In genomic region chr1:2176615-2177014, GRCh38 we compare ENCODE assay signal across 24 cellular contexts. TPM values are rescaled to one million over a fixed set of nuclear protein-coding genes. Genes with fewer than 3 reads are reported as not detected.
A peak's percentile ranks its signal among the peaks of the same experiment; 100 is the strongest.
DNase-seq lines count a peak whose midpoint lies in the region; ATAC-seq, FAIRE-seq and TF ChIP-seq lines count a peak whose summit lies in the region.
"Had no signal": no experiment of that assay in that cellular context is flagged by ENCODE, and none has a peak within 500 bp of the region (broad histone marks: within the 10 kb centered on the region; RNA-seq: fewer than 3 reads in every experiment).

No MANE protein-coding gene starts in this region.

- H4K91ac ChIP-seq in neuronal stem cell (ENCODE audit: low read depth, low read length, poor library complexity), result no peak overlapping the region

- no peak overlapping the region for H2BK15ac ChIP-seq in neuronal stem cell (ENCODE audit: low read length)

- TF ChIP-seq POLR2A in heart left ventricle (IDR thresholded peaks at IDR 0.05) (no peak), K562 (conservative IDR thresholded peaks at IDR 0.05) (no peak)

- H4K20me1 ChIP-seq in K562 (replicated peaks; ENCODE audit: control insufficient read depth, insufficient read depth, low read length), result no peaks in the 10 kb centered on the region; the same call in 1 of the 2 replicates

- H3K23ac ChIP-seq in neuronal stem cell (ENCODE audit: low read depth, low read length, poor library complexity), result peak overlapping the region; percentile 93

- intact Hi-C loops in right cardiac atrium (cut with DNase I) (loop anchor here in 1 of 4 donors (10.0 kb wide), 1 partner anchor 232 kb away; no protein-coding TSS in a partner anchor), heart left ventricle (cut with DNase I) (loop anchor here in 3 of 10 donors (5.0 to 10.0 kb wide), 3 partner anchors 82 to 232 kb away; no protein-coding TSS in a partner anchor), K562 (cut with micrococcal nuclease) (loop anchor here (1.0 kb wide), 1 partner anchor 205 kb away; no protein-coding TSS in a partner anchor)

- H2AK5ac ChIP-seq in neuronal stem cell (ENCODE audit: low read depth, low read length), result no peak overlapping the region

- peak in 2 of 3 donors; percentile 37 to 44 for DNase-seq in right cardiac atrium
- DNase-seq in heart left ventricle, result no peak
- peak in 1 of 4 experiments; percentile 35 for DNase-seq in K562 (ENCODE audit: extremely low read depth in 1 of 4, low spot score in 3 of 4)
- no peak for DNase-seq in neuronal stem cell (ENCODE audit: low spot score)
- no peak for DNase-seq in GM19240 (ENCODE audit: insufficient read length, low spot score)
- DNase-seq: AML-193; CD4-positive, alpha-beta T cell; CD8-positive, alpha-beta T cell; COR-L47; DMS 273 treated with DMSO at 0.1 percent for 48 hours; DMS153; DMS53; DMS79; DND-41; EL; GDM1 had no signal

- peak overlapping the region; percentile 84 for H3K4me2 ChIP-seq in K562 (ENCODE audit: insufficient read depth, low read length)
- H3K4me2 ChIP-seq in neuronal stem cell (ENCODE audit: insufficient read depth, low read length, poor library complexity, severe bottlenecking), result no peak overlapping the region
- H3K4me2 ChIP-seq: A549; BLaER1 treated with 17β-estradiol and CSF1 and Interleukin-3, amounts not matched to agents 10 nM and 100 nM had no signal

- no peak overlapping the region for H3K18ac ChIP-seq in neuronal stem cell (ENCODE audit: low read length)

- H3K36me3 ChIP-seq in heart left ventricle (peaks cover 0 to 4% (median 0%) of the 10 kb centered on the region in 9 donors), K562 (ENCODE audit: control insufficient read depth, insufficient read depth, low read length) (no peaks in the 10 kb centered on the region), neuronal stem cell (replicated peaks in 1 of 2; ENCODE audit: control insufficient read depth in 2 of 2, insufficient read depth in 2 of 2, low read length in 2 of 2) (peaks cover 0 to 27% of the 10 kb centered on the region in 2 donors)

- H2BK12ac ChIP-seq in neuronal stem cell (ENCODE audit: low read length), result no peak overlapping the region

- H3K9me3 ChIP-seq in right cardiac atrium (ENCODE audit: control insufficient read depth, low read length), result no peaks in the 10 kb centered on the region
- H3K9me3 ChIP-seq in heart left ventricle, result no peaks in the 10 kb centered on the region
- no peaks in the 10 kb centered on the region for H3K9me3 ChIP-seq in K562 (replicated peaks; ENCODE audit: control insufficient read depth, insufficient read depth, low read depth, low read length)
- peaks cover 0 to 2% of the 10 kb centered on the region in 2 donors for H3K9me3 ChIP-seq in neuronal stem cell (replicated peaks in 1 of 2; ENCODE audit: control insufficient read depth in 2 of 2, insufficient read depth in 1 of 2, low read depth in 1 of 2, low read length in 2 of 2)
- H3K9me3 ChIP-seq: A549; BLaER1 treated with 17β-estradiol and CSF1 and Interleukin-3, amounts not matched to agents 10 nM and 100 nM had no signal

- POLR2A ChIA-PET in K562 (lab: Yijun Ruan, JAX), result interaction anchor here (0.6 to 1.3 kb wide), 10 partner anchors 9 to 1112 kb away, joined by 3 to 4 read pairs (median 3); no protein-coding TSS in a partner anchor

- peaks cover 3% of the 10 kb centered on the region; the same call in 1 of the 3 replicates for H3K79me2 ChIP-seq in K562 (ENCODE audit: control insufficient read depth, insufficient read depth, low read length)

- H3K79me1 ChIP-seq in neuronal stem cell (ENCODE audit: low read depth, low read length), result peaks cover 7% of the 10 kb centered on the region

- H3K14ac ChIP-seq in neuronal stem cell (ENCODE audit: low read length), result no peak overlapping the region

- H3K4me1 ChIP-seq in right cardiac atrium (ENCODE audit: control insufficient read depth, insufficient read depth, low read length), result no peaks in the 10 kb centered on the region
- peaks cover 0 to 10% (median 4%) of the 10 kb centered on the region in 12 donors for H3K4me1 ChIP-seq in heart left ventricle
- H3K4me1 ChIP-seq in K562 (replicated peaks in 1 of 2; ENCODE audit: control insufficient read depth in 2 of 2, insufficient read depth in 2 of 2, low read length in 2 of 2), result peaks cover 39 to 94% of the 10 kb centered on the region in 2 experiments
- H3K4me1 ChIP-seq in neuronal stem cell (ENCODE audit: control insufficient read depth in 2 of 2, insufficient read depth in 1 of 2, low read depth in 1 of 2, low read length in 2 of 2), result no peaks in the 10 kb centered on the region
- H3K4me1 ChIP-seq: A549 had no signal

- no peak overlapping the region for H4K8ac ChIP-seq in neuronal stem cell (ENCODE audit: low read depth, low read length)

- no peak for TF ChIP-seq EP300 in K562 (IDR thresholded peaks at IDR 0.05; ENCODE audit: low read length)

- no peak overlapping the region for H2BK5ac ChIP-seq in neuronal stem cell (ENCODE audit: low read length)

- TSS peak; percentile 84 for BruUV-seq in K562 (replicated peaks; lab: Mats Ljungman, UMichigan)

- CTCF ChIA-PET in K562 (lab: Yijun Ruan, JAX; ENCODE audit: low intra/inter-chr PET ratio), result interaction anchor here (0.8 kb wide), 1 partner anchor 236 kb away, joined by 3 read pairs; no protein-coding TSS in a partner anchor

- FAIRE-seq in K562 (lab: Jason Lieb, UNC), result peak; percentile 52
- FAIRE-seq: A549, GM12878, GM12892, GM18507 had no signal

- TF ChIP-seq CTCF in heart left ventricle (IDR thresholded peaks at IDR 0.05) (no peak), K562 (IDR thresholded peaks at IDR 0.05 in 2 of 3, conservative IDR thresholded peaks at IDR 0.05 in 1 of 3; ENCODE audit: insufficient read depth in 2 of 3, low read depth in 1 of 3, low read length in 3 of 3) (no peak)

- no peak for TF ChIP-seq RAD21 in K562 (CRISPR knock-in tag; conservative IDR thresholded peaks at IDR 0.05 in 1 of 2, IDR thresholded peaks at IDR 0.05 in 1 of 2)

- no peak for ATAC-seq in right cardiac atrium
- no peak for ATAC-seq in heart left ventricle
- no peak for ATAC-seq in K562
- ATAC-seq in GM21529 (IDR thresholded peaks at IDR 0.05; ENCODE audit: unreplicated experiment), result no peak
- ATAC-seq: A549; CD8-positive, alpha-beta T cell; GM12878 had no signal

- no peak overlapping the region for H2BK120ac ChIP-seq in neuronal stem cell (ENCODE audit: low read depth, low read length)

- H2AFZ ChIP-seq in K562 (ENCODE audit: low read depth, low read length), result peak overlapping the region; percentile 99
- no peak overlapping the region for H2AFZ ChIP-seq in neuronal stem cell (ENCODE audit: low read length)

- no peaks in the 10 kb centered on the region for H3K27me3 ChIP-seq in right cardiac atrium (ENCODE audit: control insufficient read depth, insufficient read depth)
- H3K27me3 ChIP-seq in heart left ventricle, result no peaks in the 10 kb centered on the region
- H3K27me3 ChIP-seq in K562 (ENCODE audit: control insufficient read depth in 2 of 2, insufficient read depth in 2 of 2, low read length in 2 of 2), result peaks cover 19 to 27% of the 10 kb centered on the region in 2 experiments; a peak in 4 of 5 replicates
- H3K27me3 ChIP-seq in neuronal stem cell (ENCODE audit: control insufficient read depth in 3 of 3, insufficient read depth in 3 of 3, low read depth in 1 of 3, low read length in 3 of 3), result peaks cover 0 to 4% (median 0%) of the 10 kb centered on the region in 3 experiments
- H3K27me3 ChIP-seq: BLaER1 treated with 17β-estradiol and CSF1 and Interleukin-3, amounts not matched to agents 10 nM and 100 nM had no signal

- WGBS in right cardiac atrium, result 65% methylated on average over 10 of the region's 10 CpGs
- WGBS in heart left ventricle, 4 donors, result 72 to 78% (median 74%) methylated on average over 10 of the region's 10 CpGs
- WGBS in K562 (ENCODE audit: insufficient coverage, low coverage, missing lambda C conversion rate), result 47% methylated on average over 10 of the region's 10 CpGs
- WGBS in neuronal stem cell (ENCODE audit: extremely low coverage in 2 of 2, insufficient read length in 2 of 2, insufficient replicate concordance in 1 of 2), 2 donors, result no CpG with 5 or more reads among the region's 10 CpGs

- no peak overlapping the region for H3K27ac ChIP-seq in right cardiac atrium (ENCODE audit: low read length)
- no peak overlapping the region for H3K27ac ChIP-seq in heart left ventricle
- H3K27ac ChIP-seq in K562 (ENCODE audit: extremely low read depth, low read depth, low read length), result peak overlapping the region; percentile 74
- no peak overlapping the region for H3K27ac ChIP-seq in neuronal stem cell (replicated peaks; ENCODE audit: low read length)
- H3K27ac ChIP-seq: 22Rv1; A549; BLaER1 treated with 17β-estradiol and CSF1 and Interleukin-3, amounts not matched to agents 10 nM and 100 nM; C4-2B had no signal

- H3K4me3 ChIP-seq in right cardiac atrium (ENCODE audit: low read length), result no peak overlapping the region
- no peak overlapping the region for H3K4me3 ChIP-seq in heart left ventricle
- H3K4me3 ChIP-seq in K562, result peak overlapping the region; percentile 22
- no peak overlapping the region for H3K4me3 ChIP-seq in neuronal stem cell (ENCODE audit: low read length in 2 of 2)
- H3K4me3 ChIP-seq: A549; BLaER1 treated with 17β-estradiol and CSF1 and Interleukin-3, amounts not matched to agents 10 nM and 100 nM; GM12878 had no signal

- in situ Hi-C loops in K562 (cut with MboI), result loop anchor here (25.0 kb wide), 1 partner anchor 361 kb away; the partner anchor contains the start of genes HES5 and PANK4

- H3K4ac ChIP-seq in neuronal stem cell (ENCODE audit: low read length), result no peak overlapping the region

- H3K9ac ChIP-seq in K562 (ENCODE audit: insufficient read depth in 1 of 2, low read depth in 2 of 2, low read length in 2 of 2), result peak overlapping the region; percentile 65 to 87
- H3K9ac ChIP-seq in neuronal stem cell (ENCODE audit: low read depth, low read length, poor library complexity), result peak overlapping the region; percentile 60
- H3K9ac ChIP-seq: BLaER1 treated with 17β-estradiol and CSF1 and Interleukin-3, amounts not matched to agents 10 nM and 100 nM had no signal

- peaks cover 9% of the 10 kb centered on the region for H3K9me1 ChIP-seq in K562 (ENCODE audit: control insufficient read depth, insufficient read depth, low read length)

RNA-seq across cellular contexts. Expression of gene FAAP20, which starts 18.0 kb away (rescaled TPM):
- total RNA-seq in right cardiac atrium (10 to 100 TPM; 35.5 to 49.3 (median 37.2) TPM), heart left ventricle (10 to 100 TPM; 20.9 to 50.8 (median 34.8) TPM), K562 (2014; rRNA removed) (74.4 and 79.5 TPM in 2 replicates), K562 (2014; rRNA removed; fragmentation: Illumina TruSeq; extraction: Trizol) (4.5 and 5.2 TPM in 2 replicates), K562 (2015; rRNA removed; fragmentation: Illumina TruSeq; extraction: Trizol) (13.7 and 15.9 TPM in 2 replicates), K562 (2021) (142 TPM in 2 replicates)
- polyA plus RNA-seq in right cardiac atrium (56.3 TPM), heart left ventricle (10 to 100 TPM; 57.3 to 61.3 TPM), K562 (2011; rRNA removed) (9.9 and 13.5 TPM in 2 replicates), K562 (2014; fragmentation: Illumina TruSeq; extraction: Trizol) (8.4 and 22.6 TPM in 2 replicates), K562 (2014; fragmentation: Nextera tagmentation; extraction: Ambion mirVana) (1 to 10 TPM in 1 of 2 experiments, under 1 TPM in 1; 0.58 to 1.0 TPM), K562 (2014; rRNA removed) (143 and 153 TPM in 2 replicates)
- total RNA-seq in K562 (2011; cell fraction: chromatin; rRNA removed; ENCODE audit: low replicate concordance), result 32.5 and 87.9 TPM in 2 replicates
- 57.6 and 57.7 TPM in 2 replicates for total RNA-seq in K562 (2011; cell fraction: nucleolus; rRNA removed)
- 37.4 and 38.2 TPM in 2 replicates for total RNA-seq in K562 (2011; cell fraction: nucleoplasm; rRNA removed)
- 19.5 and 92.5 TPM in 2 replicates for polyA plus RNA-seq in K562 (2011; cell fraction: cytosol; rRNA removed)
- 23.2 and 44.5 TPM in 2 replicates for polyA plus RNA-seq in K562 (2011; cell fraction: nucleus; rRNA removed)
- 74.5 and 114 TPM in 2 replicates for polyA plus RNA-seq in K562 (2012)
- 3.3 and 3.9 TPM in 2 replicates for polyA minus RNA-seq in K562 (2011; rRNA and poly(A)+ RNA removed)
- polyA minus RNA-seq in K562 (2011; cell fraction: cytosol; rRNA and poly(A)+ RNA removed), result 16.1 and 25.8 TPM in 2 replicates
- polyA minus RNA-seq in K562 (2011; cell fraction: nucleus; rRNA and poly(A)+ RNA removed), result 10.0 and 14.0 TPM in 2 replicates
- polyA plus RNA-seq in neuronal stem cell (2013, experiment 1 of 2), result 108 TPM
- 108 TPM for polyA plus RNA-seq in neuronal stem cell (2013, experiment 2 of 2)

RNA-seq across cellular contexts. Expression of gene SKI, which starts 51.5 kb away (rescaled TPM):
- 10 to 100 TPM; 56.7 to 83.1 (median 68.9) TPM for total RNA-seq in right cardiac atrium
- polyA plus RNA-seq in right cardiac atrium, result 35.6 TPM
- 10 to 100 TPM; 28.8 to 52.7 (median 41.3) TPM for total RNA-seq in heart left ventricle
- polyA plus RNA-seq in heart left ventricle, result 10 to 100 TPM; 16.9 to 28.7 TPM
- total RNA-seq in K562 (2011; cell fraction: chromatin; rRNA removed; ENCODE audit: low replicate concordance), result 25.0 and 40.0 TPM in 2 replicates
- 28.2 and 34.2 TPM in 2 replicates for total RNA-seq in K562 (2011; cell fraction: nucleolus; rRNA removed)
- total RNA-seq in K562 (2011; cell fraction: nucleoplasm; rRNA removed), result 21.0 and 24.4 TPM in 2 replicates
- 10.8 and 16.6 TPM in 2 replicates for total RNA-seq in K562 (2014; rRNA removed)
- total RNA-seq in K562 (2014; rRNA removed; fragmentation: Illumina TruSeq; extraction: Trizol), result 2.8 and 3.2 TPM in 2 replicates
- total RNA-seq in K562 (2015; rRNA removed; fragmentation: Illumina TruSeq; extraction: Trizol), result 4.6 and 5.6 TPM in 2 replicates
- total RNA-seq in K562 (2021), result 55.4 and 60.5 TPM in 2 replicates
- polyA plus RNA-seq in K562 (2011; rRNA removed), result 3.1 and 4.6 TPM in 2 replicates
- 3.6 and 6.1 TPM in 2 replicates for polyA plus RNA-seq in K562 (2011; cell fraction: cytosol; rRNA removed)
- polyA plus RNA-seq in K562 (2011; cell fraction: nucleus; rRNA removed), result 8.6 and 16.4 TPM in 2 replicates
- 13.2 and 13.6 TPM in 2 replicates for polyA plus RNA-seq in K562 (2012)
- 15.8 and 21.4 TPM in 2 replicates for polyA plus RNA-seq in K562 (2014; fragmentation: Illumina TruSeq; extraction: Trizol)
- polyA plus RNA-seq in K562 (2014; fragmentation: Nextera tagmentation; extraction: Ambion mirVana), result under 1 TPM; 0.10 to 0.39 TPM
- polyA plus RNA-seq in K562 (2014; rRNA removed), result 16.4 and 17.0 TPM in 2 replicates
- 2.7 and 4.6 TPM in 2 replicates for polyA minus RNA-seq in K562 (2011; rRNA and poly(A)+ RNA removed)
- polyA minus RNA-seq in K562 (2011; cell fraction: cytosol; rRNA and poly(A)+ RNA removed), result 20.6 and 21.9 TPM in 2 replicates
- polyA minus RNA-seq in K562 (2011; cell fraction: nucleus; rRNA and poly(A)+ RNA removed), result 8.6 and 10.9 TPM in 2 replicates
- 37.5 TPM for polyA plus RNA-seq in neuronal stem cell (2013, experiment 1 of 2)
- polyA plus RNA-seq in neuronal stem cell (2013, experiment 2 of 2), result 41.3 TPM

Comparison
In these comparisons a context has a peak if more than half of its experiments do, and no peak if none do; other contexts are left out.
1. DNase-seq: peak in right cardiac atrium (2 of 3); none in heart left ventricle (0 of 5), neuronal stem cell (single experiment) and GM19240 (single experiment).